ENCODE assay signal across 28 cellular contexts in genomic region chr10:5491477-5491876, GRCh38. TPM values are rescaled to one million over a fixed set of nuclear protein-coding genes. Genes with fewer than 3 reads are reported as not detected.
"Had no signal": no experiment of that assay in that cellular context is flagged by ENCODE, and none has a peak within 500 bp of the region (broad histone marks: within the 10 kb centered on the region; RNA-seq: fewer than 3 reads in every experiment).

No MANE protein-coding gene starts in this region.

- H3K4me3 Mint-ChIP-seq: activated CD4-positive, alpha-beta memory T cell treated with anti-CD3 and anti-CD28 coated beads, Interleukin-2, amount 10 ng/mL, durations not matched to agents 7 days and 5 days; activated CD4-positive, alpha-beta T cell treated with anti-CD3 and anti-CD28 coated beads, Interleukin-2, amount 10 ng/mL, durations not matched to agents 24 days and 14 days; activated naive CD8-positive, alpha-beta T cell; effector memory CD8-positive, alpha-beta T cell; nephron progenitor cell; T-helper 2 cell treated with Interferon-gamma antibody and Interleukin-4, amounts not matched to agents 5 μg/mL and 100 μg/mL, for 36 hours had no signal

- H3K4me1 ChIP-seq: adrenal gland, ascending aorta, colonic mucosa, left ventricle myocardium inferior, right lobe of liver had no signal

- H3K9me3 ChIP-seq: adrenal gland, colonic mucosa, right lobe of liver had no signal

- H3K27ac ChIP-seq: adrenal gland, ascending aorta, brain microvascular endothelial cell, colonic mucosa, dorsolateral prefrontal cortex, left ventricle myocardium inferior, right lobe of liver, VCaP had no signal

- H3K9me3 Mint-ChIP-seq: effector memory CD8-positive, alpha-beta T cell had no signal

- H3K4me2 ChIP-seq: smooth muscle cell had no signal

- DNase-seq: activated CD4-positive, alpha-beta memory T cell treated with anti-CD3 and anti-CD28 coated beads, Interleukin-2, amount 10 ng/mL, durations not matched to agents 7 days and 5 days; activated CD4-positive, alpha-beta T cell treated with anti-CD3 and anti-CD28 coated beads, Interleukin-2, amount 10 ng/mL, durations not matched to agents 24 days and 14 days; activated T-cell treated with anti-CD3 and anti-CD28 coated beads for 4 hours; adrenal gland; brain microvascular endothelial cell; caudate nucleus; colonic mucosa; effector memory CD8-positive, alpha-beta T cell; foreskin melanocyte; hippocampal formation; left ventricle myocardium inferior; nephron progenitor cell; occipital lobe; right lobe of liver; stimulated activated CD4-positive, alpha-beta T cell treated with anti-CD3 and anti-CD28 coated beads, Interleukin-4, amount 100 ng/mL, for 1 hour; stimulated activated naive CD4-positive, alpha-beta T cell treated with Interleukin-2 at 50 U/mL for 16 hours had no signal

- H3K27ac Mint-ChIP-seq: activated CD4-positive, alpha-beta memory T cell treated with anti-CD3 and anti-CD28 coated beads, Interleukin-2, amount 10 ng/mL, durations not matched to agents 7 days and 5 days; activated CD4-positive, alpha-beta T cell treated with anti-CD3 and anti-CD28 coated beads, Interleukin-2, amount 10 ng/mL, durations not matched to agents 24 days and 14 days; activated naive CD8-positive, alpha-beta T cell; effector memory CD8-positive, alpha-beta T cell; memory B cell; nephron progenitor cell; T-helper 2 cell treated with Interferon-gamma antibody and Interleukin-4, amounts not matched to agents 5 μg/mL and 100 μg/mL, for 36 hours had no signal

- H3K27me3 ChIP-seq: adrenal gland, ascending aorta, brain microvascular endothelial cell, colonic mucosa, right lobe of liver had no signal

- H3K36me3 ChIP-seq: adrenal gland, ascending aorta, brain microvascular endothelial cell, colonic mucosa, left ventricle myocardium inferior, right lobe of liver had no signal

- H3K36me3 Mint-ChIP-seq: activated naive CD8-positive, alpha-beta T cell had no signal

- FAIRE-seq: endothelial cell of umbilical vein had no signal

- H3K4me3 ChIP-seq: adrenal gland, ascending aorta, colonic mucosa, dorsolateral prefrontal cortex, left ventricle myocardium inferior, right lobe of liver, smooth muscle cell had no signal

- ATAC-seq: activated CD4-positive, CD25-positive, alpha-beta regulatory T cell treated with anti-CD3 and anti-CD28 coated beads, Interleukin-2, amount 50 U/mL, for 24 hours; effector memory CD8-positive, alpha-beta T cell; esophagus mucosa; right lobe of liver had no signal

- H3K27me3 Mint-ChIP-seq: activated naive CD8-positive, alpha-beta T cell had no signal

- H3K4me1 Mint-ChIP-seq: activated CD4-positive, alpha-beta memory T cell treated with anti-CD3 and anti-CD28 coated beads, Interleukin-2, amount 10 ng/mL, durations not matched to agents 7 days and 5 days had no signal

RNA-seq across cellular contexts. Expression of gene CALML5, which starts 7.9 kb away (rescaled TPM):
- total RNA-seq: activated CD4-positive, alpha-beta memory T cell treated with anti-CD3 and anti-CD28 coated beads, Interleukin-2, amount 10 ng/mL, durations not matched to agents 7 days and 5 days; activated CD4-positive, alpha-beta T cell treated with anti-CD3 and anti-CD28 coated beads, Interleukin-2, amount 10 ng/mL, durations not matched to agents 24 days and 14 days; adrenal gland; ascending aorta; colonic mucosa; dorsolateral prefrontal cortex; endothelial cell of umbilical vein; left ventricle myocardium inferior; occipital lobe; right lobe of liver; subcutaneous adipose tissue; ureter had no signal
- polyA plus RNA-seq: adrenal gland, endothelial cell of umbilical vein had no signal

RNA-seq across cellular contexts. Expression of gene CALML3, which starts 33.3 kb away (rescaled TPM):
- total RNA-seq: activated CD4-positive, alpha-beta memory T cell treated with anti-CD3 and anti-CD28 coated beads, Interleukin-2, amount 10 ng/mL, durations not matched to agents 7 days and 5 days; activated CD4-positive, alpha-beta T cell treated with anti-CD3 and anti-CD28 coated beads, Interleukin-2, amount 10 ng/mL, durations not matched to agents 24 days and 14 days; adrenal gland; ascending aorta; endothelial cell of umbilical vein; left ventricle myocardium inferior; occipital lobe; subcutaneous adipose tissue; ureter had no signal
- polyA plus RNA-seq: endothelial cell of umbilical vein, smooth muscle cell had no signal
